Comparison of ENCODE assay signal across 16 cellular contexts in genomic region chr4:182901337-182901736, GRCh38. TPM values are rescaled to one million over a fixed set of nuclear protein-coding genes. Genes with fewer than 3 reads are reported as not detected.
DNase-seq lines count a peak whose midpoint lies in the region; ATAC-seq and TF ChIP-seq lines count a peak whose summit lies in the region.
"Had no signal": no experiment of that assay in that cellular context is flagged by ENCODE, and none has a peak within 500 bp of the region (broad histone marks: within the 10 kb centered on the region; RNA-seq: fewer than 3 reads in every experiment).

No MANE protein-coding gene starts in this region.

- no peak for TF ChIP-seq EP300 in tibial nerve (IDR thresholded peaks at IDR 0.05)

- intact Hi-C loops in right lobe of liver (cut with DNase I): no loop called here

- H3K27me3 ChIP-seq in right lobe of liver (no peaks in the 10 kb centered on the region), tibial nerve (no peaks in the 10 kb centered on the region)

- H3K4me3 Mint-ChIP-seq in glutamatergic neuron (ENCODE audit: unreplicated experiment): no peak overlapping the region
- H3K4me3 Mint-ChIP-seq: CD4-positive, alpha-beta T cell had no signal

- H3K36me3 Mint-ChIP-seq in glutamatergic neuron (ENCODE audit: unreplicated experiment): no peaks in the 10 kb centered on the region

- TF ChIP-seq CTCF in glutamatergic neuron (IDR thresholded peaks at IDR 0.05; ENCODE audit: partially characterized antibody, unreplicated experiment): no peak
- TF ChIP-seq CTCF in right lobe of liver (IDR thresholded peaks at IDR 0.05): no peak
- no peak for TF ChIP-seq CTCF in tibial nerve (IDR thresholded peaks at IDR 0.05)

- ATAC-seq in right lobe of liver: peak; percentile 36 to 50 (median 45)
- ATAC-seq: A549, GM12878 had no signal

- H3K9me3 Mint-ChIP-seq in glutamatergic neuron (ENCODE audit: unreplicated experiment): peaks cover 9% of the 10 kb centered on the region
- H3K9me3 Mint-ChIP-seq: CD4-positive, alpha-beta T cell had no signal

- TF ChIP-seq POLR2A in right lobe of liver (IDR thresholded peaks at IDR 0.05) (no peak), tibial nerve (IDR thresholded peaks at IDR 0.05) (no peak)

- peaks cover 0 to 77% (median 33%) of the 10 kb centered on the region in 4 donors for H3K4me1 ChIP-seq in right lobe of liver
- peaks cover 0 to 11% (median 0%) of the 10 kb centered on the region in 4 donors for H3K4me1 ChIP-seq in tibial nerve
- H3K4me1 ChIP-seq: A549, HAP-1 had no signal

- H3K27ac ChIP-seq in right lobe of liver (peak overlapping the region in 1 of 3 donors; percentile 62), tibial nerve (no peak overlapping the region)
- H3K27ac ChIP-seq: 22Rv1, A549, C4-2B had no signal

- WGBS in right lobe of liver (ENCODE audit: insufficient coverage, low coverage, low lambda C conversion rate, missing lambda C conversion rate): 43% methylated on average over 1 of the region's 9 CpGs
- 85 to 90% methylated on average over 9 of the region's 9 CpGs for WGBS in tibial nerve, 2 donors

- H3K4me3 ChIP-seq in right lobe of liver (no peak overlapping the region), tibial nerve (no peak overlapping the region)
- H3K4me3 ChIP-seq: A549, GM12878, HAP-1 had no signal

- no peaks in the 10 kb centered on the region for H3K9me3 ChIP-seq in right lobe of liver
- no peaks in the 10 kb centered on the region for H3K9me3 ChIP-seq in tibial nerve
- H3K9me3 ChIP-seq: A549, Caco-2, HAP-1 had no signal

- H3K36me3 ChIP-seq in right lobe of liver (peaks cover 0 to 5% (median 0%) of the 10 kb centered on the region in 4 donors), tibial nerve (peaks cover 0 to 84% (median 2%) of the 10 kb centered on the region in 3 donors)

- DNase-seq in DMS53 (lab: John Stamatoyannopoulos, UW): peak; percentile 18
- DNase-seq in DMS53 treated with DMSO at 0.1 percent for 48 hours (lab: John Stamatoyannopoulos, UW; ENCODE audit: unreplicated experiment): no peak
- peak; percentile 61 for DNase-seq in glutamatergic neuron
- DNase-seq in right lobe of liver: peak; percentile 47 to 78 (median 60)
- DNase-seq in tibial nerve (ENCODE audit: low spot score in 2 of 2): no peak
- no peak for DNase-seq in HK-2 (ENCODE audit: unreplicated experiment)
- DNase-seq in Kasumi-1 (lab: John Stamatoyannopoulos, UW): no peak
- DNase-seq: AML-193; Caco-2; CD4-positive, alpha-beta T cell; DMS79 treated with DMSO at 0.1 percent for 48 hours had no signal

- peaks cover 39% of the 10 kb centered on the region for H3K4me1 Mint-ChIP-seq in glutamatergic neuron (ENCODE audit: low read depth, unreplicated experiment)

- peaks cover 7% of the 10 kb centered on the region for H3K27me3 Mint-ChIP-seq in glutamatergic neuron (ENCODE audit: unreplicated experiment)
- H3K27me3 Mint-ChIP-seq: CD4-positive, alpha-beta T cell had no signal

- no peak overlapping the region for H3K27ac Mint-ChIP-seq in glutamatergic neuron (ENCODE audit: unreplicated experiment)
- H3K27ac Mint-ChIP-seq: CD4-positive, alpha-beta T cell had no signal

RNA-seq across cellular contexts. Expression of gene DCTD, which starts 15.8 kb away (rescaled TPM):
- total RNA-seq in glutamatergic neuron (ENCODE audit: unreplicated experiment): 44.5 TPM
- 10 to 100 TPM; 45.7 to 61.3 (median 51.2) TPM for total RNA-seq in right lobe of liver
- 10 to 100 TPM; 50.4 to 76.3 (median 55.8) TPM for total RNA-seq in tibial nerve

Comparison
In these comparisons a context has a peak if more than half of its experiments do, and no peak if none do; other contexts are left out.
1. DNase-seq: peak in DMS53 (single experiment), glutamatergic neuron (single experiment) and right lobe of liver (3 of 3); none in DMS53 treated with DMSO at 0.1 percent for 48 hours (single experiment), tibial nerve (0 of 2), HK-2 (single experiment) and Kasumi-1 (0 of 2).